ENCODE assay signal across 8 cellular contexts in genomic region chr16:19884021-19884485, GRCh38. TPM values are rescaled to one million over a fixed set of nuclear protein-coding genes. Genes with fewer than 3 reads are reported as not detected.
DNase-seq lines count a peak whose midpoint lies in the region; ATAC-seq and TF ChIP-seq lines count a peak whose summit lies in the region.

No MANE protein-coding gene starts in this region.

- POLR2A ChIA-PET in CD8-positive, alpha-beta T cell (lab: Charles Lee) = interaction anchor here (0.6 kb wide), 1 partner anchor 324 kb away, joined by 4 read pairs; no protein-coding TSS in a partner anchor
- POLR2A ChIA-PET in PC-9 (lab: Charles Lee; ENCODE audit: unreplicated experiment) = no interaction called here

- H3F3A ChIP-seq in PC-9 (ENCODE audit: insufficient read depth, low read depth) = no peaks in the 10 kb centered on the region

- peak overlapping the region; percentile 95 for H2AFZ ChIP-seq in PC-9

- H3K27me3 ChIP-seq in CD8-positive, alpha-beta T cell (ENCODE audit: insufficient read depth, low read length) = peaks cover 17% of the 10 kb centered on the region
- no peaks in the 10 kb centered on the region for H3K27me3 ChIP-seq in PC-9 (ENCODE audit: insufficient read depth, low read depth)

- H3K4me1 Mint-ChIP-seq in CD8-positive, alpha-beta T cell (ENCODE audit: low read depth) = peaks cover 24% of the 10 kb centered on the region
- H3K4me1 Mint-ChIP-seq in neural crest cell = peaks cover 37% of the 10 kb centered on the region

- no peak overlapping the region for H3K27ac ChIP-seq in CD8-positive, alpha-beta T cell (ENCODE audit: low read depth, low read length)
- no peak overlapping the region for H3K27ac ChIP-seq in PC-9

- no peaks in the 10 kb centered on the region for H3K36me3 ChIP-seq in CD8-positive, alpha-beta T cell (ENCODE audit: insufficient read depth, low read length)
- H3K36me3 ChIP-seq in PC-9 (ENCODE audit: low read depth) = no peaks in the 10 kb centered on the region

- CTCF ChIA-PET in CD8-positive, alpha-beta T cell (lab: Charles Lee) = interaction anchor here (1.0 to 8.6 kb wide), 4 partner anchors 15 to 327 kb away, joined by 3 to 105 read pairs (median 32); partner anchors contain the start of gene VPS35L
- CTCF ChIA-PET in PC-9 (lab: Charles Lee) = interaction anchor here (0.6 to 1.1 kb wide), 9 partner anchors 134 to 300 kb away, joined by 3 to 15 read pairs (median 6); no protein-coding TSS in a partner anchor

- intact Hi-C loops in CD8-positive, alpha-beta T cell (cut with DNase I, micrococcal nuclease) = loop anchor here (2.0 to 10.0 kb wide), 2 partner anchors 165 to 861 kb away; partner anchors contain the start of genes IQCK (in 1 of the 2), KNOP1 (in 1 of the 2) and THUMPD1 (in 1 of the 2)
- intact Hi-C loops in PC-9 (cut with micrococcal nuclease; ENCODE audit: unreplicated experiment) = loop anchor here (1.0 kb wide), 2 partner anchors 130 to 168 kb away; no protein-coding TSS in a partner anchor

- peak overlapping the region; percentile 68 for H3K4me3 Mint-ChIP-seq in CD8-positive, alpha-beta T cell
- peak overlapping the region; percentile 95 for H3K4me3 Mint-ChIP-seq in neural crest cell

- H3K36me3 Mint-ChIP-seq in CD8-positive, alpha-beta T cell = no peaks in the 10 kb centered on the region
- peaks cover 3% of the 10 kb centered on the region for H3K36me3 Mint-ChIP-seq in neural crest cell (ENCODE audit: low read depth)

- no peaks in the 10 kb centered on the region for H3K9me3 Mint-ChIP-seq in CD8-positive, alpha-beta T cell
- no peaks in the 10 kb centered on the region for H3K9me3 Mint-ChIP-seq in neural crest cell

- ATAC-seq in CD8-positive, alpha-beta T cell = no peak
- ATAC-seq in GM21447 (IDR thresholded peaks at IDR 0.05; ENCODE audit: unreplicated experiment) = no peak
- no peak for ATAC-seq in HG03439 (IDR thresholded peaks at IDR 0.05; ENCODE audit: unreplicated experiment)
- no peak for ATAC-seq in GM19351 (IDR thresholded peaks at IDR 0.05; ENCODE audit: unreplicated experiment)

- TF ChIP-seq CTCF in CD8-positive, alpha-beta T cell (IDR thresholded peaks at IDR 0.05) = no peak
- no peak for TF ChIP-seq CTCF in PC-9 (conservative IDR thresholded peaks at IDR 0.05)
- TF ChIP-seq CTCF in epithelial cell of proximal tubule (conservative IDR thresholded peaks at IDR 0.05; ENCODE audit: low read depth, low read length) = no peak
- no peak for TF ChIP-seq CTCF in neural crest cell (conservative IDR thresholded peaks at IDR 0.05)

- no peaks in the 10 kb centered on the region for H4K20me1 ChIP-seq in PC-9 (ENCODE audit: insufficient read depth)

- DNase-seq in CD8-positive, alpha-beta T cell = peak in 1 of 7 experiments; percentile 49
- DNase-seq in PC-9 (peak in 1 of 2 experiments; percentile 15), epithelial cell of proximal tubule (ENCODE audit: low read depth) (no peak), neural crest cell (ENCODE audit: low read depth, low spot score) (no peak), 8988T (no peak)

- H3K4me3 ChIP-seq in CD8-positive, alpha-beta T cell (ENCODE audit: low read depth, low read length) = peak overlapping the region; percentile 49
- H3K4me3 ChIP-seq in PC-9 (peak overlapping the region; percentile 81), epithelial cell of proximal tubule (ENCODE audit: low read depth, low read length) (peak overlapping the region; percentile 63)

- peak overlapping the region; percentile 89 for H3K4me2 ChIP-seq in PC-9

- peaks cover 41% of the 10 kb centered on the region for H3K27me3 Mint-ChIP-seq in CD8-positive, alpha-beta T cell (ENCODE audit: low read depth)
- peaks cover 7% of the 10 kb centered on the region for H3K27me3 Mint-ChIP-seq in neural crest cell (ENCODE audit: low read depth)

- no TSS peak for BruUV-seq in PC-9 (replicated peaks; lab: Mats Ljungman, UMichigan)

- H3K4me1 ChIP-seq in CD8-positive, alpha-beta T cell (ENCODE audit: insufficient read depth, low read length) = peaks cover 31% of the 10 kb centered on the region
- no peaks in the 10 kb centered on the region for H3K4me1 ChIP-seq in PC-9 (replicated peaks; ENCODE audit: insufficient read depth)

- no peak overlapping the region for H3K27ac Mint-ChIP-seq in CD8-positive, alpha-beta T cell
- no peak overlapping the region for H3K27ac Mint-ChIP-seq in neural crest cell (ENCODE audit: unreplicated experiment)

- H3K79me2 ChIP-seq in PC-9 (ENCODE audit: low read depth) = peaks cover 19% of the 10 kb centered on the region

- no peaks in the 10 kb centered on the region for H3K9me2 ChIP-seq in PC-9 (ENCODE audit: insufficient read depth)

- H3K9me3 ChIP-seq in CD8-positive, alpha-beta T cell (ENCODE audit: low read length) = no peaks in the 10 kb centered on the region
- no peaks in the 10 kb centered on the region for H3K9me3 ChIP-seq in PC-9 (ENCODE audit: insufficient read depth, low read depth)

RNA-seq across cellular contexts. Expression of gene GPRC5B, which starts 0.6 kb away (rescaled TPM):
- total RNA-seq in CD8-positive, alpha-beta T cell = under 1 TPM; 0.19 to 0.43 TPM
- total RNA-seq in PC-9 (2021) (62.0 and 70.2 TPM in 2 replicates), epithelial cell of proximal tubule (9.9 and 11.4 TPM in 2 replicates), neural crest cell (58.5 and 59.3 TPM in 2 replicates)
